Comparison of ENCODE assay signal across 15 cellular contexts in the genomic region with DNA sequence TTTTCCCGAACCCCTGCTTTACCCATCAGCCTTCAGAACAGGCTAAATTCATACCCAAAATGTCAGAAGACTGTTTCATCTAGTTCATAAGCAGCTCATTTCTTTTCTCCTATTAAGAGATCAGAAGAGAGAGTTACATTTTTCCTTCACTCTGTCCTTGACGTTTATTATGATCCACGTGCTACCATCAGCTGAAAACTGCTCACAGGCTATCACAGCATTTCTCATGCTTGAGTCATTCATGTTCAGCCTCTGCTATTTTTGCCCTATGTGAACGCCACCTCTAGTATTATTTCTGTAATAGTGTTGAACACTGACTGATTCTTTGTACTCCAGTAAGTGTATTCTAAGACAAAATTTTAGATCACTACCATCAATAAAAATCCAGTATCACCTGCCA. TPM values are rescaled to one million over a fixed set of nuclear protein-coding genes. Genes with fewer than 3 reads are reported as not detected.
A peak's percentile ranks its signal among the peaks of the same experiment; 100 is the strongest.
DNase-seq lines count a peak whose midpoint lies in the region; ATAC-seq, FAIRE-seq and TF ChIP-seq lines count a peak whose summit lies in the region.
"Had no signal": no experiment of that assay in that cellular context is flagged by ENCODE, and none has a peak within 500 bp of the region (broad histone marks: within the 10 kb centered on the region; RNA-seq: fewer than 3 reads in every experiment).

No MANE protein-coding gene starts in this region.

- H4K20me1 ChIP-seq in astrocyte (ENCODE audit: insufficient read depth, low read length) (no peaks in the 10 kb centered on the region), smooth muscle cell (ENCODE audit: low read depth) (no peaks in the 10 kb centered on the region)

- H3K4me3 Mint-ChIP-seq in astrocyte (ENCODE audit: unreplicated experiment), result no peak overlapping the region

- H3K79me2 ChIP-seq in astrocyte (ENCODE audit: insufficient read depth, low read length) (no peaks in the 10 kb centered on the region), smooth muscle cell (ENCODE audit: low read depth) (no peaks in the 10 kb centered on the region)

- FAIRE-seq in astrocyte (lab: Jason Lieb, UNC), result peak; percentile 60

- TF ChIP-seq POLR2A in gastroesophageal sphincter (IDR thresholded peaks at IDR 0.05), result no peak
- no peak for TF ChIP-seq POLR2A in thyroid gland (IDR thresholded peaks at IDR 0.05)

- H3K36me3 ChIP-seq in astrocyte (ENCODE audit: insufficient read depth, low read length) (no peaks in the 10 kb centered on the region), gastroesophageal sphincter (no peaks in the 10 kb centered on the region), smooth muscle cell (ENCODE audit: low read depth) (no peaks in the 10 kb centered on the region), thyroid gland (no peaks in the 10 kb centered on the region)

- peaks cover 8% of the 10 kb centered on the region for H3K27me3 Mint-ChIP-seq in astrocyte (ENCODE audit: low read depth, unreplicated experiment)

- H3K9me3 Mint-ChIP-seq in astrocyte (ENCODE audit: unreplicated experiment), result peaks cover 2% of the 10 kb centered on the region

- peak; percentile 71 for DNase-seq in HS-27A (ENCODE audit: low read depth)
- peak; percentile 79 for DNase-seq in astrocyte (ENCODE audit: low read depth)
- no peak for DNase-seq in smooth muscle cell (lab: John Stamatoyannopoulos, UW; ENCODE audit: unreplicated experiment)
- DNase-seq in GDM1 (lab: John Stamatoyannopoulos, UW), result no peak
- no peak for DNase-seq in G401 (ENCODE audit: low spot score)
- no peak for DNase-seq in NCI-H446 treated with DMSO at 0.1 percent for 48 hours (lab: John Stamatoyannopoulos, UW)
- no peak for DNase-seq in thyroid gland
- DNase-seq: activated effector memory CD4-positive, alpha-beta T cell treated with Interleukin-2 at 50 U/mL for 16 hours; dermis blood vessel endothelial cell; hypothalamus; NCI-H524 had no signal

- 48 to 52% methylated on average over 4 of the region's 4 CpGs for WGBS in gastroesophageal sphincter (ENCODE audit: low coverage in 1 of 2), 2 donors
- whole genome bisulfite sequencing in smooth muscle cell (ENCODE audit: low lambda C conversion rate), result 31% methylated on average over 4 of the region's 4 CpGs
- 81 to 88% methylated on average over 4 of the region's 4 CpGs for WGBS in thyroid gland, 2 donors

- H3K9me3 ChIP-seq in astrocyte (ENCODE audit: insufficient read depth, low read depth, low read length), result no peaks in the 10 kb centered on the region
- H3K9me3 ChIP-seq in gastroesophageal sphincter, result no peaks in the 10 kb centered on the region
- no peaks in the 10 kb centered on the region for H3K9me3 ChIP-seq in smooth muscle cell (replicated peaks; ENCODE audit: low read depth)
- H3K9me3 ChIP-seq in thyroid gland, result no peaks in the 10 kb centered on the region

- no peak for TF ChIP-seq EP300 in gastroesophageal sphincter (IDR thresholded peaks at IDR 0.05)

- H3K36me3 Mint-ChIP-seq in astrocyte (ENCODE audit: low read depth, unreplicated experiment), result no peaks in the 10 kb centered on the region

- H3K9ac ChIP-seq in astrocyte (ENCODE audit: low read length) (no peak overlapping the region), smooth muscle cell (ENCODE audit: low read depth) (no peak overlapping the region)

- intact Hi-C loops in thyroid gland (cut with DNase I), result no loop called here

- no peak for ATAC-seq in gastroesophageal sphincter

- no peak overlapping the region for H3K4me3 ChIP-seq in astrocyte (ENCODE audit: insufficient read depth, low read depth, low read length)
- H3K4me3 ChIP-seq in gastroesophageal sphincter, result no peak overlapping the region
- no peak overlapping the region for H3K4me3 ChIP-seq in smooth muscle cell
- no peak overlapping the region for H3K4me3 ChIP-seq in thyroid gland (replicated peaks in 1 of 3)
- H3K4me3 ChIP-seq: SK-N-MC had no signal

- peak overlapping the region; percentile 27 for H3K4me2 ChIP-seq in astrocyte (ENCODE audit: low read length)
- H3K4me2 ChIP-seq in smooth muscle cell, result no peak overlapping the region

- peak overlapping the region; percentile 81 for H3K27ac Mint-ChIP-seq in astrocyte (ENCODE audit: unreplicated experiment)
- H3K27ac Mint-ChIP-seq: progenitor cell of endocrine pancreas had no signal

- TF ChIP-seq CTCF in astrocyte (IDR thresholded peaks at IDR 0.05; ENCODE audit: insufficient read depth, low read depth, low read length) (no peak), gastroesophageal sphincter (IDR thresholded peaks at IDR 0.05) (no peak), smooth muscle cell (IDR thresholded peaks at IDR 0.05; ENCODE audit: borderline replicate concordance, insufficient read depth, poor library complexity, severe bottlenecking) (no peak), thyroid gland (IDR thresholded peaks at IDR 0.05) (no peak)

- H3K27ac ChIP-seq in astrocyte (ENCODE audit: low read depth, low read length), result peak overlapping the region; percentile 8
- peak overlapping the region in 3 of 4 donors; percentile 8 to 88 (median 49) for H3K27ac ChIP-seq in gastroesophageal sphincter
- peak overlapping the region; percentile 29 for H3K27ac ChIP-seq in smooth muscle cell (ENCODE audit: low read depth)
- H3K27ac ChIP-seq in thyroid gland, result no peak overlapping the region
- H3K27ac ChIP-seq: SK-N-MC had no signal

- H3K4me1 ChIP-seq in astrocyte (ENCODE audit: insufficient read depth, low read length), result peaks cover 21% of the 10 kb centered on the region
- peaks cover 3 to 36% (median 12%) of the 10 kb centered on the region in 3 donors for H3K4me1 ChIP-seq in gastroesophageal sphincter
- H3K4me1 ChIP-seq in smooth muscle cell (ENCODE audit: low read depth), result peaks cover 12% of the 10 kb centered on the region
- H3K4me1 ChIP-seq in thyroid gland, result peaks cover 12 to 24% of the 10 kb centered on the region in 2 donors

- H3K27me3 ChIP-seq in astrocyte (ENCODE audit: insufficient read depth, low read length) (no peaks in the 10 kb centered on the region), gastroesophageal sphincter (no peaks in the 10 kb centered on the region), smooth muscle cell (ENCODE audit: low read depth) (no peaks in the 10 kb centered on the region), thyroid gland (no peaks in the 10 kb centered on the region)

- H3K4me1 Mint-ChIP-seq in astrocyte (ENCODE audit: low read depth, unreplicated experiment), result peaks cover 36% of the 10 kb centered on the region

- in situ Hi-C loops in G401 (cut with HindIII; ENCODE audit: low sequenced_read_pairs), result no loop called here

- H3F3A ChIP-seq in smooth muscle cell (ENCODE audit: low read depth), result no peaks in the 10 kb centered on the region

- H2AFZ ChIP-seq in astrocyte (ENCODE audit: low read depth, low read length) (peak overlapping the region; percentile 12), smooth muscle cell (ENCODE audit: low read depth) (no peak overlapping the region)

RNA-seq across cellular contexts. Expression of gene SLC1A2, which starts 51.9 kb away (rescaled TPM):
- total RNA-seq in astrocyte (0.14 and 0.25 TPM in 2 replicates), gastroesophageal sphincter (1 to 10 TPM in 1 of 4 donors, under 1 TPM in 2, not detected in 1; 0.12 to 1.5 (median 0.40) TPM), smooth muscle cell (0.18 and 3.6 TPM in 2 replicates), thyroid gland (1 to 10 TPM in 1 of 4 donors, under 1 TPM in 3; 0.05 to 1.2 (median 0.54) TPM)
- 0.07 TPM in 1 of 2 replicates, not detected in the other for polyA plus RNA-seq in smooth muscle cell
- total RNA-seq in G401 (2014; rRNA removed; shearing (Covaris generic)), result 0.14 TPM in 1 of 2 replicates, not detected in the other
- total RNA-seq: dermis blood vessel endothelial cell, HT-29 had no signal

Comparison
In these comparisons a context has a peak if more than half of its experiments do, and no peak if none do; other contexts are left out.
1. DNase-seq: peak in HS-27A (single experiment) and astrocyte (single experiment); none in smooth muscle cell (single experiment), GDM1 (single experiment), G401 (single experiment), NCI-H446 treated with DMSO at 0.1 percent for 48 hours (single experiment) and thyroid gland (0 of 2).
2. H3K27ac ChIP-seq: peak in astrocyte (single experiment), gastroesophageal sphincter (3 of 4) and smooth muscle cell (single experiment); none in thyroid gland (0 of 3).